ENCODE assay signal across 32 cellular contexts in the genomic region with DNA sequence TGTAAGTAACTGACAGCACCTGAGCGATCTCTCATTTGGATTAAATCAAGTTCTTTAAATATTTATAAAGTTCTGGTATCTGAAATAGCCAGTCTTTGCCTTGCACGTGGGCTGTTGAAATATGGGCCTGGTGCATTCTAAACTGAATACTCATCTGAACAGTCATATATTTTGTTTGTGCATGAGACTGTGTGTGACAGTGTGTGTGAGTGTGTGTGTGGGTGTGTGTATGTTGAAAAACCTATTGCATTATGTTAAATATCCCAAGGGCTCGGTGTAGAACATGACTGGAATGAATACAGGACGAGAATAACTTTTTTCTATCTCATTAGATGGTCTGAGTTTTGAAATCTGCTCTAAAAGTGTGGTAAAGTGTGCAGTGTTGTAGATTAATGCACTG.
"Had no signal": no experiment of that assay in that cellular context is flagged by ENCODE, and none has a peak within 500 bp of the region (broad histone marks: within the 10 kb centered on the region; RNA-seq: fewer than 3 reads in every experiment).

No MANE protein-coding gene starts in this region.

- ATAC-seq: activated CD8-positive, alpha-beta T cell treated with anti-CD3 and anti-CD28 coated beads, Interleukin-2, amount 10 ng/mL, durations not matched to agents 7 days and 5 days; activated naive CD4-positive, alpha-beta T cell treated with anti-CD3 and anti-CD28 coated beads, Interleukin-2, amount 50 U/mL, for 72 hours; PC-3; Right ventricle myocardium inferior; SK-N-SH treated with all-trans-retinoic acid at 6 μM for 48 hours; T-cell; T-helper 17 cell had no signal

- H3K27ac Mint-ChIP-seq: activated CD8-positive, alpha-beta T cell treated with anti-CD3 and anti-CD28 coated beads, Interleukin-2, amount 10 ng/mL, durations not matched to agents 7 days and 5 days; activated naive CD4-positive, alpha-beta T cell treated with anti-CD3 and anti-CD28 coated beads, Interleukin-2, amount 50 U/mL, for 72 hours; activated T-cell treated with anti-CD3 and anti-CD28 coated beads, Interleukin-2, amount 50 U/mL, for 24 hours; activated T-helper 2 cell treated with anti-CD3 and anti-CD28 coated beads, Interferon-gamma antibody, Interleukin-2, Interleukin-4, amounts not matched to agents 10 μg/mL and 5 μg/mL and 100 μg/mL, durations not matched to agents 14 hours and 24 hours and 36 hours; T-cell; T-helper 17 cell had no signal

- H3K4me3 ChIP-seq: adrenal gland, cardiac muscle cell, Peyer's patch had no signal

- DNase-seq: activated CD4-positive, alpha-beta T cell treated with anti-CD3 and anti-CD28 coated beads for 1 hour; activated CD4-positive, alpha-beta T cell treated with anti-CD3 and anti-CD28 coated beads for 48 hours; activated CD4-positive, CD25-positive, alpha-beta regulatory T cell; activated CD8-positive, alpha-beta T cell treated with anti-CD3 and anti-CD28 coated beads, Interleukin-2, amount 10 ng/mL, durations not matched to agents 7 days and 5 days; activated gamma-delta T cell; activated naive CD4-positive, alpha-beta T cell treated with Interleukin-2 at 50 U/mL for 16 hours; activated T-cell treated with anti-CD3 and anti-CD28 coated beads, Interleukin-2, amount 50 U/mL, for 24 hours; adrenal gland; brain microvascular endothelial cell; NCI-H1092 treated with DMSO at 0.1 percent for 48 hours; NCI-H1417; NCI-H146; NCI-H187; NCI-H2029 treated with DMSO at 0.1 percent for 48 hours; NCI-H2107; NCI-H226; NCI-H446 treated with DMSO at 0.1 percent for 48 hours; NCI-H524 treated with DMSO at 0.1 percent for 48 hours; PC-3; Peyer's patch; RPMI8226; SIG-M5; T-cell; T-helper 17 cell; T-helper 9 cell; WERI-Rb-1 had no signal

- H3K36me3 Mint-ChIP-seq: activated naive CD4-positive, alpha-beta T cell treated with anti-CD3 and anti-CD28 coated beads, Interleukin-2, amount 50 U/mL, for 72 hours; T-cell had no signal

- H3K4me1 Mint-ChIP-seq: central memory CD8-positive, alpha-beta T cell; T-cell; T-helper 17 cell had no signal

- H3K36me3 ChIP-seq: adrenal gland, brain microvascular endothelial cell, cardiac muscle cell, Peyer's patch, WERI-Rb-1 had no signal

- H3K4me3 Mint-ChIP-seq: activated CD8-positive, alpha-beta T cell treated with anti-CD3 and anti-CD28 coated beads, Interleukin-2, amount 10 ng/mL, durations not matched to agents 7 days and 5 days; activated T-cell treated with anti-CD3 and anti-CD28 coated beads, Interleukin-2, amount 50 U/mL, for 24 hours; central memory CD8-positive, alpha-beta T cell; T-cell; T-helper 17 cell had no signal

- H3K4me1 ChIP-seq: adrenal gland, Peyer's patch had no signal

- H3K27me3 Mint-ChIP-seq: activated T-cell treated with anti-CD3 and anti-CD28 coated beads, Interleukin-2, amount 50 U/mL, for 24 hours; central memory CD8-positive, alpha-beta T cell; T-cell; T-helper 17 cell had no signal

- H3K9me3 Mint-ChIP-seq: activated T-cell treated with anti-CD3 and anti-CD28 coated beads, Interleukin-2, amount 50 U/mL, for 24 hours had no signal

- H3K9me3 ChIP-seq: adrenal gland, Peyer's patch had no signal
